Comparison of ENCODE assay signal across 1 cellular context in genomic region chr12:96401061-96401871, GRCh38.
TF ChIP-seq lines count a peak whose summit lies in the region.

No MANE protein-coding gene starts in this region.

TF ChIP-seq in K562, 482 proteins besides CTCF, POLR2A, EP300 and RAD21 (continued from another document and continues in another):
- TF ChIP-seq SAFB (IDR thresholded peaks at IDR 0.05; ENCODE audit: borderline replicate concordance, low read depth, low read length) (no peak), NCOA1 (IDR thresholded peaks at IDR 0.05; ENCODE audit: low read depth) (no peak), MYNN (IDR thresholded peaks at IDR 0.05) (peak; percentile 96), MYNN (CRISPR knock-in tag; IDR thresholded peaks at IDR 0.05) (no peak), STAT5B (CRISPR knock-in tag; IDR thresholded peaks at IDR 0.05) (no peak), KAT2B (IDR thresholded peaks at IDR 0.05; ENCODE audit: low read depth, low read length) (no peak), ZFP30 (CRISPR knock-in tag; IDR thresholded peaks at IDR 0.05; ENCODE audit: borderline replicate concordance) (no peak), ZNF232 (CRISPR knock-in tag; IDR thresholded peaks at IDR 0.05) (no peak), RBM14 (IDR thresholded peaks at IDR 0.05; ENCODE audit: borderline replicate concordance, insufficient read depth, low read depth, low read length) (no peak), DPF2 (IDR thresholded peaks at IDR 0.05) (peak; percentile 68), GTF2B (IDR thresholded peaks at IDR 0.05; ENCODE audit: extremely low read depth, insufficient read length) (no peak), ARHGAP35 (IDR thresholded peaks at IDR 0.05; ENCODE audit: partially characterized antibody) (no peak), CEBPB (tag; IDR thresholded peaks at IDR 0.05) (no peak), SRSF9 (IDR thresholded peaks at IDR 0.05; ENCODE audit: borderline replicate concordance, low read depth, low read length) (no peak), HDGF (IDR thresholded peaks at IDR 0.05) (no peak), RBFOX2 (IDR thresholded peaks at IDR 0.05; ENCODE audit: low read depth, low read length) (no peak), ZNF79 (CRISPR knock-in tag; IDR thresholded peaks at IDR 0.05; ENCODE audit: low read depth) (no peak), PCBP1 (IDR thresholded peaks at IDR 0.05; ENCODE audit: low read depth, low read length, poor library complexity, severe bottlenecking) (no peak), MEIS2 (IDR thresholded peaks at IDR 0.05; ENCODE audit: partially characterized antibody) (no peak), PBX2 (CRISPR knock-in tag; IDR thresholded peaks at IDR 0.05; ENCODE audit: low read depth) (no peak), PBX2 (tag; conservative IDR thresholded peaks at IDR 0.05; ENCODE audit: low read depth) (no peak), DACH1 (IDR thresholded peaks at IDR 0.05; ENCODE audit: partially characterized antibody) (no peak), ZNF23 (CRISPR knock-in tag; IDR thresholded peaks at IDR 0.05) (no peak), BRD9 (IDR thresholded peaks at IDR 0.05; ENCODE audit: low read depth, partially characterized antibody) (no peak), ZBTB12 (CRISPR knock-in tag; IDR thresholded peaks at IDR 0.05) (no peak), TRIM24 (IDR thresholded peaks at IDR 0.05) (no peak), LARP7 (IDR thresholded peaks at IDR 0.05) (no peak), EGR1 (conservative IDR thresholded peaks at IDR 0.05) (no peak), ZC3H8 (IDR thresholded peaks at IDR 0.05) (no peak), POLR2B (IDR thresholded peaks at IDR 0.05; ENCODE audit: low read depth, partially characterized antibody) (no peak), MTA1 (IDR thresholded peaks at IDR 0.05; ENCODE audit: borderline replicate concordance) (no peak), ZNF444 (CRISPR knock-in tag; IDR thresholded peaks at IDR 0.05) (no peak), POLR3G (IDR thresholded peaks at IDR 0.05; ENCODE audit: extremely low read depth, insufficient read length, insufficient replicate concordance) (no peak), CHD2 (IDR thresholded peaks at IDR 0.05; ENCODE audit: low read depth, low read length) (no peak), ZNF785 (CRISPR knock-in tag; IDR thresholded peaks at IDR 0.05) (no peak), NR2C2 (CRISPR knock-in tag; IDR thresholded peaks at IDR 0.05) (no peak), NR2C2 (tag; IDR thresholded peaks at IDR 0.05) (peak; percentile 88), ZNF124 (CRISPR knock-in tag; IDR thresholded peaks at IDR 0.05) (no peak), ZBTB1 (CRISPR knock-in tag; IDR thresholded peaks at IDR 0.05; ENCODE audit: borderline replicate concordance, low read depth) (no peak), HOXB6 (CRISPR knock-in tag; IDR thresholded peaks at IDR 0.05; ENCODE audit: borderline replicate concordance) (no peak), ZNF395 (CRISPR knock-in tag; IDR thresholded peaks at IDR 0.05) (no peak), BCOR (IDR thresholded peaks at IDR 0.05) (no peak), ADNP (tag; IDR thresholded peaks at IDR 0.05) (no peak), TEAD1 (CRISPR knock-in tag; IDR thresholded peaks at IDR 0.05) (no peak), IRF2 (CRISPR knock-in tag; IDR thresholded peaks at IDR 0.05) (no peak), HEY1 (CRISPR knock-in tag; IDR thresholded peaks at IDR 0.05; ENCODE audit: borderline replicate concordance) (no peak), ZFP1 (CRISPR knock-in tag; IDR thresholded peaks at IDR 0.05) (no peak), ZNF589 (CRISPR knock-in tag; IDR thresholded peaks at IDR 0.05; ENCODE audit: low read depth) (no peak), TCF7L2 (IDR thresholded peaks at IDR 0.05; ENCODE audit: low read depth, low read length) (no peak), HDAC1 (IDR thresholded peaks at IDR 0.05) (no peak), HMG20B (CRISPR knock-in tag; IDR thresholded peaks at IDR 0.05) (no peak), ZNF445 (CRISPR knock-in tag; IDR thresholded peaks at IDR 0.05; ENCODE audit: low read depth) (no peak), PURB (CRISPR knock-in tag; IDR thresholded peaks at IDR 0.05; ENCODE audit: low read depth) (no peak), PYGO2 (tag; IDR thresholded peaks at IDR 0.05) (no peak), ZNF140 (CRISPR knock-in tag; IDR thresholded peaks at IDR 0.05) (no peak), CBFB (CRISPR knock-in tag; IDR thresholded peaks at IDR 0.05) (no peak), TAF7 (tag; IDR thresholded peaks at IDR 0.05) (no peak), ZNF707 (CRISPR knock-in tag; conservative IDR thresholded peaks at IDR 0.05) (no peak), ZNF197 (CRISPR knock-in tag; IDR thresholded peaks at IDR 0.05; ENCODE audit: low read depth) (0 out of 2 replicates have a peak, but pooled peaks have one; percentile 56), SOX6 (IDR thresholded peaks at IDR 0.05) (no peak), ZNF212 (CRISPR knock-in tag; IDR thresholded peaks at IDR 0.05) (no peak), CREB3 (tag; conservative IDR thresholded peaks at IDR 0.05; ENCODE audit: low read depth) (no peak), PTBP1 (IDR thresholded peaks at IDR 0.05; ENCODE audit: low read depth, low read length) (no peak)
- TF ChIP-seq, protein P1, sequence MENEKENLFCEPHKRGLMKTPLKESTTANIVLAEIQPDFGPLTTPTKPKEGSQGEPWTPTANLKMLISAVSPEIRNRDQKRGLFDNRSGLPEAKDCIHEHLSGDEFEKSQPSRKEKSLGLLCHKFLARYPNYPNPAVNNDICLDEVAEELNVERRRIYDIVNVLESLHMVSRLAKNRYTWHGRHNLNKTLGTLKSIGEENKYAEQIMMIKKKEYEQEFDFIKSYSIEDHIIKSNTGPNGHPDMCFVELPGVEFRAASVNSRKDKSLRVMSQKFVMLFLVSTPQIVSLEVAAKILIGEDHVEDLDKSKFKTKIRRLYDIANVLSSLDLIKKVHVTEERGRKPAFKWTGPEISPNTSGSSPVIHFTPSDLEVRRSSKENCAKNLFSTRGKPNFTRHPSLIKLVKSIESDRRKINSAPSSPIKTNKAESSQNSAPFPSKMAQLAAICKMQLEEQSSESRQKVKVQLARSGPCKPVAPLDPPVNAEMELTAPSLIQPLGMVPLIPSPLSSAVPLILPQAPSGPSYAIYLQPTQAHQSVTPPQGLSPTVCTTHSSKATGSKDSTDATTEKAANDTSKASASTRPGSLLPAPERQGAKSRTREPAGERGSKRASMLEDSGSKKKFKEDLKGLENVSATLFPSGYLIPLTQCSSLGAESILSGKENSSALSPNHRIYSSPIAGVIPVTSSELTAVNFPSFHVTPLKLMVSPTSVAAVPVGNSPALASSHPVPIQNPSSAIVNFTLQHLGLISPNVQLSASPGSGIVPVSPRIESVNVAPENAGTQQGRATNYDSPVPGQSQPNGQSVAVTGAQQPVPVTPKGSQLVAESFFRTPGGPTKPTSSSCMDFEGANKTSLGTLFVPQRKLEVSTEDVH (IDR thresholded peaks at IDR 0.05; ENCODE audit: low read depth, partially characterized antibody) = no peak
- TF ChIP-seq, protein P2, sequence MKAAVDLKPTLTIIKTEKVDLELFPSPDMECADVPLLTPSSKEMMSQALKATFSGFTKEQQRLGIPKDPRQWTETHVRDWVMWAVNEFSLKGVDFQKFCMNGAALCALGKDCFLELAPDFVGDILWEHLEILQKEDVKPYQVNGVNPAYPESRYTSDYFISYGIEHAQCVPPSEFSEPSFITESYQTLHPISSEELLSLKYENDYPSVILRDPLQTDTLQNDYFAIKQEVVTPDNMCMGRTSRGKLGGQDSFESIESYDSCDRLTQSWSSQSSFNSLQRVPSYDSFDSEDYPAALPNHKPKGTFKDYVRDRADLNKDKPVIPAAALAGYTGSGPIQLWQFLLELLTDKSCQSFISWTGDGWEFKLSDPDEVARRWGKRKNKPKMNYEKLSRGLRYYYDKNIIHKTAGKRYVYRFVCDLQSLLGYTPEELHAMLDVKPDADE (conservative IDR thresholded peaks at IDR 0.05; ENCODE audit: control insufficient read depth, low read depth, low read length) = no peak
- TF ChIP-seq, protein P3, sequence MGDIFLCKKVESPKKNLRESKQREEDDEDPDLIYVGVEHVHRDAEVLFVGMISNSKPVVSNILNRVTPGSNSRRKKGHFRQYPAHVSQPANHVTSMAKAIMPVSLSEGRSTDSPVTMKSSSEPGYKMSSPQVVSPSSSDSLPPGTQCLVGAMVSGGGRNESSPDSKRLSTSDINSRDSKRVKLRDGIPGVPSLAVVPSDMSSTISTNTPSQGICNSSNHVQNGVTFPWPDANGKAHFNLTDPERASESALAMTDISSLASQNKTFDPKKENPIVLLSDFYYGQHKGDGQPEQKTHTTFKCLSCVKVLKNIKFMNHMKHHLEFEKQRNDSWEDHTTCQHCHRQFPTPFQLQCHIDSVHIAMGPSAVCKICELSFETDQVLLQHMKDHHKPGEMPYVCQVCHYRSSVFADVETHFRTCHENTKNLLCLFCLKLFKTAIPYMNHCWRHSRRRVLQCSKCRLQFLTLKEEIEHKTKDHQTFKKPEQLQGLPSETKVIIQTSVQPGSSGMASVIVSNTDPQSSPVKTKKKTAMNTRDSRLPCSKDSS (IDR thresholded peaks at IDR 0.05; ENCODE audit: low read depth, partially characterized antibody) = no peak
- TF ChIP-seq, protein P4, sequence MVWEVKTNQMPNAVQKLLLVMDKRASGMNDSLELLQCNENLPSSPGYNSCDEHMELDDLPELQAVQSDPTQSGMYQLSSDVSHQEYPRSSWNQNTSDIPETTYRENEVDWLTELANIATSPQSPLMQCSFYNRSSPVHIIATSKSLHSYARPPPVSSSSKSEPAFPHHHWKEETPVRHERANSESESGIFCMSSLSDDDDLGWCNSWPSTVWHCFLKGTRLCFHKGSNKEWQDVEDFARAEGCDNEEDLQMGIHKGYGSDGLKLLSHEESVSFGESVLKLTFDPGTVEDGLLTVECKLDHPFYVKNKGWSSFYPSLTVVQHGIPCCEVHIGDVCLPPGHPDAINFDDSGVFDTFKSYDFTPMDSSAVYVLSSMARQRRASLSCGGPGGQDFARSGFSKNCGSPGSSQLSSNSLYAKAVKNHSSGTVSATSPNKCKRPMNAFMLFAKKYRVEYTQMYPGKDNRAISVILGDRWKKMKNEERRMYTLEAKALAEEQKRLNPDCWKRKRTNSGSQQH (CRISPR knock-in tag; IDR thresholded peaks at IDR 0.05) = no peak
- TF ChIP-seq, protein P5, sequence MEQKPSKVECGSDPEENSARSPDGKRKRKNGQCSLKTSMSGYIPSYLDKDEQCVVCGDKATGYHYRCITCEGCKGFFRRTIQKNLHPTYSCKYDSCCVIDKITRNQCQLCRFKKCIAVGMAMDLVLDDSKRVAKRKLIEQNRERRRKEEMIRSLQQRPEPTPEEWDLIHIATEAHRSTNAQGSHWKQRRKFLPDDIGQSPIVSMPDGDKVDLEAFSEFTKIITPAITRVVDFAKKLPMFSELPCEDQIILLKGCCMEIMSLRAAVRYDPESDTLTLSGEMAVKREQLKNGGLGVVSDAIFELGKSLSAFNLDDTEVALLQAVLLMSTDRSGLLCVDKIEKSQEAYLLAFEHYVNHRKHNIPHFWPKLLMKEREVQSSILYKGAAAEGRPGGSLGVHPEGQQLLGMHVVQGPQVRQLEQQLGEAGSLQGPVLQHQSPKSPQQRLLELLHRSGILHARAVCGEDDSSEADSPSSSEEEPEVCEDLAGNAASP (IDR thresholded peaks at IDR 0.05) = no peak
